In genomic region chr3:65118912-65119499, GRCh38 we compare ENCODE assay signal across 1 cellular context.
TF ChIP-seq lines count a peak whose summit lies in the region.

No MANE protein-coding gene starts in this region.

TF ChIP-seq in K562, 482 proteins besides CTCF, POLR2A, EP300 and RAD21 (continued from another document):
- TF ChIP-seq THRB (CRISPR knock-in tag; conservative IDR thresholded peaks at IDR 0.05) (no peak), GABPB2 (CRISPR knock-in tag; conservative IDR thresholded peaks at IDR 0.05) (no peak), RBBP5 (IDR thresholded peaks at IDR 0.05; ENCODE audit: borderline replicate concordance, insufficient read depth, low read length, poor library complexity, severe bottlenecking) (no peak), FOXA1 (IDR thresholded peaks at IDR 0.05; ENCODE audit: borderline replicate concordance) (no peak), SOX6 (IDR thresholded peaks at IDR 0.05) (no peak), ZNF197 (CRISPR knock-in tag; IDR thresholded peaks at IDR 0.05; ENCODE audit: low read depth) (no peak), HDGF (IDR thresholded peaks at IDR 0.05) (no peak), ZNF740 (CRISPR knock-in tag; IDR thresholded peaks at IDR 0.05) (no peak), ZNF740 (tag; IDR thresholded peaks at IDR 0.05) (no peak), CEBPG (CRISPR knock-in tag; IDR thresholded peaks at IDR 0.05) (0 out of 2 replicates have a peak, but pooled peaks have one; percentile 26), CEBPG (tag; conservative IDR thresholded peaks at IDR 0.05 in 1 of 2, IDR thresholded peaks at IDR 0.05 in 1 of 2) (peak; percentile 66 to 86), ZKSCAN3 (CRISPR knock-in tag; IDR thresholded peaks at IDR 0.05) (no peak), CBFA2T2 (conservative IDR thresholded peaks at IDR 0.05) (peak; percentile 34; the same call in 1 of the 2 replicates), CBX3 (IDR thresholded peaks at IDR 0.05; ENCODE audit: borderline replicate concordance in 1 of 2, low read length in 2 of 2) (no peak), FOXM1 (IDR thresholded peaks at IDR 0.05; ENCODE audit: low read depth) (peak; percentile 34; the same call in 1 of the 2 replicates), FOXM1 (CRISPR knock-in tag; IDR thresholded peaks at IDR 0.05; ENCODE audit: low read depth) (no peak), TRIM24 (IDR thresholded peaks at IDR 0.05) (peak; percentile 13 to 49; a peak in 2 of 4 replicates), SAP30 (IDR thresholded peaks at IDR 0.05; ENCODE audit: borderline replicate concordance, insufficient read depth, low read depth, low read length, poor library complexity, severe bottlenecking) (no peak), DDX20 (tag; IDR thresholded peaks at IDR 0.05; ENCODE audit: low read depth) (no peak), TAF9B (IDR thresholded peaks at IDR 0.05; ENCODE audit: partially characterized antibody) (no peak), TCF3 (CRISPR knock-in tag; IDR thresholded peaks at IDR 0.05) (peak; percentile 30; the same call in 1 of the 2 replicates), SFPQ (IDR thresholded peaks at IDR 0.05; ENCODE audit: low read depth, low read length) (no peak), REST (CRISPR knock-in tag; IDR thresholded peaks at IDR 0.05; ENCODE audit: low read depth) (no peak), SMC3 (conservative IDR thresholded peaks at IDR 0.05; ENCODE audit: insufficient read depth, low read depth, low read length) (no peak), STAT5A (IDR thresholded peaks at IDR 0.05; ENCODE audit: borderline replicate concordance, low read length) (no peak), FOSL1 (tag; conservative IDR thresholded peaks at IDR 0.05) (no peak), SMAD4 (CRISPR knock-in tag; conservative IDR thresholded peaks at IDR 0.05) (peak; percentile 44; the same call in 1 of the 2 replicates), TOE1 (IDR thresholded peaks at IDR 0.05; ENCODE audit: borderline replicate concordance) (no peak), TOE1 (CRISPR knock-in tag; IDR thresholded peaks at IDR 0.05; ENCODE audit: borderline replicate concordance, low read depth) (no peak), CEBPB (tag; IDR thresholded peaks at IDR 0.05) (peak; percentile 85), THRA (IDR thresholded peaks at IDR 0.05) (no peak), MECOM (CRISPR knock-in tag; IDR thresholded peaks at IDR 0.05) (no peak), TBP (optimal IDR thresholded peaks at IDR 0.05; ENCODE audit: low read depth, low read length) (no peak), FIP1L1 (IDR thresholded peaks at IDR 0.05; ENCODE audit: low read depth, low read length, poor library complexity, severe bottlenecking) (no peak), TBL1XR1 (IDR thresholded peaks at IDR 0.05; ENCODE audit: low read length in 2 of 2) (no peak), XRCC4 (IDR thresholded peaks at IDR 0.05; ENCODE audit: extremely low read depth, insufficient read depth, insufficient read length) (no peak), NCOR1 (IDR thresholded peaks at IDR 0.05) (0 out of 2 replicates have a peak, but pooled peaks have one; percentile 11), ZBTB2 (IDR thresholded peaks at IDR 0.05) (no peak), SLC30A9 (CRISPR knock-in tag; IDR thresholded peaks at IDR 0.05) (no peak), MLLT1 (IDR thresholded peaks at IDR 0.05) (no peak), CBFA2T3 (IDR thresholded peaks at IDR 0.05) (peak; percentile 58), SRSF9 (IDR thresholded peaks at IDR 0.05; ENCODE audit: borderline replicate concordance, low read depth, low read length) (no peak), ZBTB8A (IDR thresholded peaks at IDR 0.05; ENCODE audit: partially characterized antibody) (no peak)
TF ChIP-seq in K562: peak in this region for 14.
